Comparison of ENCODE assay signal across 9 cellular contexts in the genomic region with DNA sequence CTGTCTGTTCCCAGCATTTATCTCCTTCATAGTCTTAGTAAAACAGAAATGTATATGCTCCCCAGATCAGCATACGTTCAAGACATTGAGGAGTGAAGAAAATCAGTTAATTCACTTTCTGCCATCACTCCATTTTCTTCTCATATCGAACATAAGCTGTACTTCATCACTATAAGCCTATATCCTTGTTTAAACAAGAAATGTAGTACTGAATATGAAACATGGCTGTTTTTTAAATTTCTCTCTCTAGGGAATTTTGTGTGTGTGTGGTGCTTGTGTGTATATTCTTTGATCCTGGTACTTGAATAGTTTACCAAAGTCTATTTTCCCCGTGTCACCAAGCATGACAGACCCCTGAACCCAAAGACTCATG.
DNase-seq lines count a peak whose midpoint lies in the region; ATAC-seq, FAIRE-seq and TF ChIP-seq lines count a peak whose summit lies in the region.
"Had no signal": no experiment of that assay in that cellular context is flagged by ENCODE, and none has a peak within 500 bp of the region (broad histone marks: within the 10 kb centered on the region; RNA-seq: fewer than 3 reads in every experiment).

No MANE protein-coding gene starts in this region.

- no peaks in the 10 kb centered on the region for H3K36me3 ChIP-seq in CD4-positive, alpha-beta memory T cell (ENCODE audit: insufficient read depth, low read length)
- no peaks in the 10 kb centered on the region for H3K36me3 ChIP-seq in Karpas-422 (ENCODE audit: insufficient read depth, low read length)

- peaks cover 39% of the 10 kb centered on the region for H3K4me1 ChIP-seq in CD4-positive, alpha-beta memory T cell (ENCODE audit: insufficient read depth, low read length)
- peaks cover 39% of the 10 kb centered on the region for H3K4me1 ChIP-seq in Karpas-422 (ENCODE audit: low read length)

- no peaks in the 10 kb centered on the region for H3K27me3 ChIP-seq in CD4-positive, alpha-beta memory T cell (ENCODE audit: insufficient read depth, low read length)
- H3K27me3 ChIP-seq in Karpas-422 (ENCODE audit: low read length) = no peaks in the 10 kb centered on the region

- no peak for ATAC-seq in GM18502 (IDR thresholded peaks at IDR 0.05; ENCODE audit: poor library complexity, unreplicated experiment)
- ATAC-seq: activated CD4-positive, CD25-positive, alpha-beta regulatory T cell treated with anti-CD3 and anti-CD28 coated beads, Interleukin-2, amount 50 U/mL, for 24 hours had no signal

- intact Hi-C loops in CD4-positive, alpha-beta memory T cell (cut with micrococcal nuclease) = no loop called here

- peak overlapping the region; percentile 84 for H3K27ac ChIP-seq in CD4-positive, alpha-beta memory T cell (ENCODE audit: low read depth, low read length)
- peak overlapping the region; percentile 86; the same call in 1 of the 2 replicates for H3K27ac ChIP-seq in Karpas-422 (ENCODE audit: low read length)

- peak overlapping the region in 3 of 8 donors; percentile 40 to 99 (median 97) for H3K4me3 Mint-ChIP-seq in CD4-positive, alpha-beta memory T cell
- H3K4me3 Mint-ChIP-seq in brain (peak overlapping the region; percentile 89 to 97 (median 95)), neural crest cell (peak overlapping the region; percentile 98)

- H3K9me3 ChIP-seq in CD4-positive, alpha-beta memory T cell (ENCODE audit: control insufficient read depth in 1 of 2, low read length in 2 of 2) = no peaks in the 10 kb centered on the region
- no peaks in the 10 kb centered on the region for H3K9me3 ChIP-seq in Karpas-422 (ENCODE audit: low read length)

- peak overlapping the region; percentile 96 to 100 (median 98) for H3K27ac Mint-ChIP-seq in CD4-positive, alpha-beta memory T cell
- H3K27ac Mint-ChIP-seq in brain (peak overlapping the region in 4 of 5 experiments; percentile 88 to 99 (median 98)), neural crest cell (ENCODE audit: unreplicated experiment) (no peak overlapping the region)

- H3K4me2 ChIP-seq in Karpas-422 (ENCODE audit: low read depth, low read length, poor library complexity, severe bottlenecking) = peak overlapping the region; percentile 79

- peaks cover 4% of the 10 kb centered on the region; the same call in 1 of the 2 replicates for H4K20me1 ChIP-seq in Karpas-422 (ENCODE audit: insufficient read depth, low read depth, low read length)

- peak overlapping the region in 1 of 2 donors; percentile 13 for H3K4me3 ChIP-seq in CD4-positive, alpha-beta memory T cell (ENCODE audit: low read length in 2 of 2)
- peak overlapping the region; percentile 80 for H3K4me3 ChIP-seq in Karpas-422 (ENCODE audit: low read length)

- CTCF ChIA-PET in CD4-positive, alpha-beta memory T cell (lab: Charles Lee; ENCODE audit: partially characterized antibody) = interaction anchor here (1.4 to 6.2 kb wide), 6 partner anchors 9 to 56 kb away, joined by 3 to 49 read pairs (median 21); a partner anchor contains a TSS

- peaks cover 21 to 47% (median 31%) of the 10 kb centered on the region in 4 donors for H3K4me1 Mint-ChIP-seq in CD4-positive, alpha-beta memory T cell
- H3K4me1 Mint-ChIP-seq in brain (peaks cover 48% of the 10 kb centered on the region), neural crest cell (peaks cover 46% of the 10 kb centered on the region)

- H3K79me2 ChIP-seq in Karpas-422 (ENCODE audit: low read length) = peaks cover 6% of the 10 kb centered on the region

- DNase-seq in CD4-positive, alpha-beta memory T cell = no peak
- no peak for DNase-seq in Karpas-422
- no peak for DNase-seq in neural crest cell (ENCODE audit: low read depth, low spot score)
- DNase-seq in RCC 7860 (ENCODE audit: low spot score) = no peak
- DNase-seq in stimulated activated CD4-positive, alpha-beta T cell treated with anti-CD3 and anti-CD28 coated beads, Interleukin-1b, Interleukin-23, amount 100 ng/mL, for 48 hours = no peak
- DNase-seq in NCI-H1436 (lab: John Stamatoyannopoulos, UW) = no peak

- no peaks in the 10 kb centered on the region for H3K27me3 Mint-ChIP-seq in CD4-positive, alpha-beta memory T cell
- H3K27me3 Mint-ChIP-seq in brain (peaks cover 22% of the 10 kb centered on the region), neural crest cell (ENCODE audit: low read depth) (peaks cover 20% of the 10 kb centered on the region)

- no peaks in the 10 kb centered on the region for H3K9me2 ChIP-seq in Karpas-422 (replicated peaks; ENCODE audit: insufficient read depth, low read length)

- TF ChIP-seq CTCF in brain (conservative IDR thresholded peaks at IDR 0.05) (no peak), neural crest cell (conservative IDR thresholded peaks at IDR 0.05) (no peak)

- H3K9me3 Mint-ChIP-seq in CD4-positive, alpha-beta memory T cell = peaks cover 0 to 8% (median 0%) of the 10 kb centered on the region in 8 donors
- H3K9me3 Mint-ChIP-seq in brain (no peaks in the 10 kb centered on the region), neural crest cell (no peaks in the 10 kb centered on the region)

- peaks cover 0 to 23% of the 10 kb centered on the region in 2 donors for H3K36me3 Mint-ChIP-seq in CD4-positive, alpha-beta memory T cell
- H3K36me3 Mint-ChIP-seq in brain (peaks cover 15% of the 10 kb centered on the region), neural crest cell (ENCODE audit: low read depth) (peaks cover 9% of the 10 kb centered on the region)

- POLR2A ChIA-PET in CD4-positive, alpha-beta memory T cell (lab: Charles Lee; ENCODE audit: partially characterized antibody) = interaction anchor here (0.7 to 25.6 kb wide), 17 partner anchors 7 to 1643 kb away, joined by 3 to 2476 read pairs (median 120); a partner anchor contains a TSS

- H2AFZ ChIP-seq in Karpas-422 (ENCODE audit: low read length) = no peak overlapping the region

- H3K9ac ChIP-seq in Karpas-422 (ENCODE audit: low read length) = peak overlapping the region; percentile 89

- no peak for FAIRE-seq in RCC 7860 (lab: Jason Lieb, UNC)
